In the genomic region with DNA sequence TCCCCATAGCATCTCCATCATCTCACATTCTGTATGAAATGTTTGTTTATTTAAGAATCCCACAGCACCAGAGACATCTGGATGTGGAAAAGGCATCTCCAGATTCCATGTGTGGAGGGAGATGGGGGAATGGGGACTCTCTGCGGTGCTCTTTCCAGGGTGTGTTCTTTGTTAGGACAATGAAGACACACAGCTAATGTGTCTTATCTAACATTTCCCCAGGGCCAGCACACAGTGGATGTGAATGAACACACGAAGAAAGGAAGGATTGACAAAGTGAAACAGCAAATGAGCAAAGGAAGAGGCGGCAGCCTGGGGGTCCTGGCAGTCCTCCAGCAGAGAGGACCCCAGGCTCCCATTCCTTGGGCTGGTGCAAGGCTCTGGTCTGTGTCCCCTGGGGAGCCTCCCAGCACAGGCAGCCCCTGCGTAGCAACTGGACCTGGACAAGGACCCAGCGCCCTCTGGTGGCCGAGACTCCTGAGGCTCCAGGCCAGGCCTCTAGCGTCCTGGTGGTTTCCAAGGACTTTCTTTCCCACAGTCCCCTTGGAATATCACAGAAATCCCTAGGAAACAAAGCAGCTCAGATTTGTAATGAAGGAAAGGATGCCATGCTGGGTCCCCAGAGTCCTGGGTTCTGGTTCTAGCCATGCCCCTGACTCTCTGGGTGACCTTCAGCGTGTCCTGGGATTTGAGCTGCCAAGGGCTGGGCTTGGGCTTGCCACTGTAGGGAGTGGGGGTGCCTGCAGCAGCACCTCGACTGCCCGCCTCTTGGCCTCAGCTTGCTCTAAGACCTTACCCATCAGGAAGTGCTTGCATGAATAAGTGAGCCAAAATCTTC, we compare ENCODE assay signal across 8 cellular contexts. TPM values are rescaled to one million over a fixed set of nuclear protein-coding genes. Genes with fewer than 3 reads are reported as not detected.
DNase-seq lines count a peak whose midpoint lies in the region; ATAC-seq and TF ChIP-seq lines count a peak whose summit lies in the region.

No MANE protein-coding gene starts in this region.

- H3K27me3 ChIP-seq in breast epithelium, result no peaks in the 10 kb centered on the region
- no peaks in the 10 kb centered on the region for H3K27me3 ChIP-seq in kidney epithelial cell (ENCODE audit: control insufficient read depth, insufficient read depth, low read length)

- peak; percentile 28 for ATAC-seq in GM21529 (IDR thresholded peaks at IDR 0.05; ENCODE audit: unreplicated experiment)
- peak; percentile 31 for ATAC-seq in WTC11
- ATAC-seq in HG03460 (IDR thresholded peaks at IDR 0.05; ENCODE audit: unreplicated experiment), result no peak

- H3K36me3 ChIP-seq in breast epithelium, result no peaks in the 10 kb centered on the region
- no peaks in the 10 kb centered on the region for H3K36me3 ChIP-seq in kidney epithelial cell (ENCODE audit: control insufficient read depth, insufficient read depth, low read length)

- CTCF ChIA-PET in WTC11 (lab: Charles Lee), result interaction anchor here (0.5 to 3.8 kb wide), 38 partner anchors 9 to 672 kb away, joined by 3 to 53 read pairs (median 6); partner anchors contain the start of genes DDX41, DOK3, GRK6 and TMED9

- H3K9me3 Mint-ChIP-seq in WTC11, result no peaks in the 10 kb centered on the region

- H3K4me3 ChIP-seq in AG09309 (ENCODE audit: control insufficient read depth, low read depth, low read length) (no peak overlapping the region), breast epithelium (no peak overlapping the region), kidney epithelial cell (ENCODE audit: low read depth, low read length) (no peak overlapping the region)

- no peak overlapping the region for H3K27ac ChIP-seq in breast epithelium

- H3K36me3 Mint-ChIP-seq in WTC11, result no peaks in the 10 kb centered on the region

- POLR2A ChIA-PET in WTC11 (lab: Charles Lee), result interaction anchor here (0.7 to 1.5 kb wide), 3 partner anchors 8 to 9 kb away, joined by 3 to 5 read pairs (median 4); no protein-coding TSS in a partner anchor

- TF ChIP-seq CTCF in AG09309 (IDR thresholded peaks at IDR 0.05; ENCODE audit: control insufficient read depth, insufficient read depth, low read depth, low read length, missing control alignments) (peak; percentile 98), WTC11 (IDR thresholded peaks at IDR 0.05) (peak; percentile 88), breast epithelium (IDR thresholded peaks at IDR 0.05) (peak; percentile 60 to 88 (median 87)), kidney epithelial cell (IDR thresholded peaks at IDR 0.05; ENCODE audit: insufficient read depth, low read length, poor library complexity, severe bottlenecking) (peak; percentile 95)

- intact Hi-C loops in breast epithelium (cut with DNase I; ENCODE audit: low total_unique reads), result loop anchor here (5.0 kb wide), 1 partner anchor 99 kb away; the partner anchor contains the start of gene PFN3

- no peaks in the 10 kb centered on the region for H3K9me3 ChIP-seq in breast epithelium

- H3K4me1 ChIP-seq in breast epithelium, result peaks cover 0 to 4% of the 10 kb centered on the region in 2 donors

- peaks cover 21% of the 10 kb centered on the region for H3K4me1 Mint-ChIP-seq in WTC11

- no peak for DNase-seq in AG09309 (ENCODE audit: low read depth)
- peak; percentile 51 for DNase-seq in NCI-H2171 (lab: John Stamatoyannopoulos, UW)
- peak; percentile 98 for DNase-seq in WTC11 (ENCODE audit: low spot score)
- DNase-seq in breast epithelium (ENCODE audit: low spot score in 2 of 2), result peak; percentile 78 to 86
- DNase-seq in kidney epithelial cell (ENCODE audit: low read depth), result peak; percentile 34
- DNase-seq in stimulated activated CD4-positive, alpha-beta T cell treated with anti-CD3 and anti-CD28 coated beads, Interleukin-1b, Interleukin-23, amount 100 ng/mL, for 24 hours (ENCODE audit: low read depth in 4 of 4, low spot score in 1 of 4), result peak; percentile 78 to 90 (median 84)

- no peak overlapping the region for H3K27ac Mint-ChIP-seq in WTC11

- TF ChIP-seq POLR2A in breast epithelium (IDR thresholded peaks at IDR 0.05), result no peak

- H3K4me3 Mint-ChIP-seq in WTC11, result no peak overlapping the region

- H3K27me3 Mint-ChIP-seq in WTC11 (ENCODE audit: low read depth), result peaks cover 31% of the 10 kb centered on the region

TF ChIP-seq in WTC11, 78 proteins besides CTCF, POLR2A, EP300 and RAD21 (continues in another document):
- 0 out of 2 replicates have a peak, but pooled peaks have one; percentile 63 for TF ChIP-seq ZNF423 (CRISPR knock-in tag; IDR thresholded peaks at IDR 0.05)
- TF ChIP-seq GRHL2 (CRISPR knock-in tag; IDR thresholded peaks at IDR 0.05; ENCODE audit: insufficient replicate concordance, severe bottlenecking), result no peak
- TF ChIP-seq ZNF532 (CRISPR knock-in tag; IDR thresholded peaks at IDR 0.05; ENCODE audit: borderline replicate concordance), result no peak
- TF ChIP-seq ZBTB21 (CRISPR knock-in tag; IDR thresholded peaks at IDR 0.05; ENCODE audit: borderline replicate concordance), result no peak
- no peak for TF ChIP-seq NR1H2 (CRISPR knock-in tag; IDR thresholded peaks at IDR 0.05)
- TF ChIP-seq NR3C1 (CRISPR knock-in tag; conservative IDR thresholded peaks at IDR 0.05; ENCODE audit: low read depth), result no peak
- TF ChIP-seq, protein P1, sequence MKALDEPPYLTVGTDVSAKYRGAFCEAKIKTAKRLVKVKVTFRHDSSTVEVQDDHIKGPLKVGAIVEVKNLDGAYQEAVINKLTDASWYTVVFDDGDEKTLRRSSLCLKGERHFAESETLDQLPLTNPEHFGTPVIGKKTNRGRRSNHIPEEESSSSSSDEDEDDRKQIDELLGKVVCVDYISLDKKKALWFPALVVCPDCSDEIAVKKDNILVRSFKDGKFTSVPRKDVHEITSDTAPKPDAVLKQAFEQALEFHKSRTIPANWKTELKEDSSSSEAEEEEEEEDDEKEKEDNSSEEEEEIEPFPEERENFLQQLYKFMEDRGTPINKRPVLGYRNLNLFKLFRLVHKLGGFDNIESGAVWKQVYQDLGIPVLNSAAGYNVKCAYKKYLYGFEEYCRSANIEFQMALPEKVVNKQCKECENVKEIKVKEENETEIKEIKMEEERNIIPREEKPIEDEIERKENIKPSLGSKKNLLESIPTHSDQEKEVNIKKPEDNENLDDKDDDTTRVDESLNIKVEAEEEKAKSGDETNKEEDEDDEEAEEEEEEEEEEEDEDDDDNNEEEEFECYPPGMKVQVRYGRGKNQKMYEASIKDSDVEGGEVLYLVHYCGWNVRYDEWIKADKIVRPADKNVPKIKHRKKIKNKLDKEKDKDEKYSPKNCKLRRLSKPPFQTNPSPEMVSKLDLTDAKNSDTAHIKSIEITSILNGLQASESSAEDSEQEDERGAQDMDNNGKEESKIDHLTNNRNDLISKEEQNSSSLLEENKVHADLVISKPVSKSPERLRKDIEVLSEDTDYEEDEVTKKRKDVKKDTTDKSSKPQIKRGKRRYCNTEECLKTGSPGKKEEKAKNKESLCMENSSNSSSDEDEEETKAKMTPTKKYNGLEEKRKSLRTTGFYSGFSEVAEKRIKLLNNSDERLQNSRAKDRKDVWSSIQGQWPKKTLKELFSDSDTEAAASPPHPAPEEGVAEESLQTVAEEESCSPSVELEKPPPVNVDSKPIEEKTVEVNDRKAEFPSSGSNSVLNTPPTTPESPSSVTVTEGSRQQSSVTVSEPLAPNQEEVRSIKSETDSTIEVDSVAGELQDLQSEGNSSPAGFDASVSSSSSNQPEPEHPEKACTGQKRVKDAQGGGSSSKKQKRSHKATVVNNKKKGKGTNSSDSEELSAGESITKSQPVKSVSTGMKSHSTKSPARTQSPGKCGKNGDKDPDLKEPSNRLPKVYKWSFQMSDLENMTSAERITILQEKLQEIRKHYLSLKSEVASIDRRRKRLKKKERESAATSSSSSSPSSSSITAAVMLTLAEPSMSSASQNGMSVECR (CRISPR knock-in tag; IDR thresholded peaks at IDR 0.05; ENCODE audit: borderline replicate concordance), result no peak

RNA-seq across cellular contexts. Expression of gene PDLIM7, which starts 3.5 kb away (rescaled TPM):
- total RNA-seq in WTC11 (2021), result 124 to 142 TPM (median 139 TPM) in 3 replicates
- 10 to 100 TPM; 17.1 to 61.9 (median 42.6) TPM for total RNA-seq in breast epithelium
- 467 and 551 TPM in 2 replicates for total RNA-seq in kidney epithelial cell

RNA-seq across cellular contexts. Expression of gene DOK3, which starts 8.7 kb away (rescaled TPM):
- 9.0 to 9.9 TPM (median 9.0 TPM) in 3 replicates for total RNA-seq in WTC11 (2021)
- total RNA-seq in breast epithelium, result 1 to 10 TPM; 1.6 to 7.2 (median 6.6) TPM
- total RNA-seq in kidney epithelial cell, result 1.1 TPM in 2 replicates

RNA-seq across cellular contexts. Expression of gene DDX41, which starts 15.9 kb away (rescaled TPM):
- total RNA-seq in WTC11 (2021) (136 to 156 TPM (median 137 TPM) in 3 replicates), breast epithelium (100 to 1,000 TPM in 2 of 3 donors, 10 to 100 TPM in 1; 76.0 to 110 (median 103) TPM), kidney epithelial cell (151 and 191 TPM in 2 replicates)

RNA-seq across cellular contexts. Expression of gene DBN1, which starts 27.5 kb away (rescaled TPM):
- total RNA-seq in WTC11 (2021), result 267 to 288 TPM (median 269 TPM) in 3 replicates
- total RNA-seq in breast epithelium, result 10 to 100 TPM; 30.7 to 94.6 (median 61.3) TPM
- 429 and 434 TPM in 2 replicates for total RNA-seq in kidney epithelial cell

RNA-seq across cellular contexts. Expression of gene FAM193B, which starts 53.5 kb away (rescaled TPM):
- total RNA-seq in WTC11 (2021), result 95.1 to 101 TPM (median 95.6 TPM) in 3 replicates
- 10 to 100 TPM; 35.4 to 81.5 (median 77.0) TPM for total RNA-seq in breast epithelium
- 21.9 and 29.5 TPM in 2 replicates for total RNA-seq in kidney epithelial cell
